In the genomic region with DNA sequence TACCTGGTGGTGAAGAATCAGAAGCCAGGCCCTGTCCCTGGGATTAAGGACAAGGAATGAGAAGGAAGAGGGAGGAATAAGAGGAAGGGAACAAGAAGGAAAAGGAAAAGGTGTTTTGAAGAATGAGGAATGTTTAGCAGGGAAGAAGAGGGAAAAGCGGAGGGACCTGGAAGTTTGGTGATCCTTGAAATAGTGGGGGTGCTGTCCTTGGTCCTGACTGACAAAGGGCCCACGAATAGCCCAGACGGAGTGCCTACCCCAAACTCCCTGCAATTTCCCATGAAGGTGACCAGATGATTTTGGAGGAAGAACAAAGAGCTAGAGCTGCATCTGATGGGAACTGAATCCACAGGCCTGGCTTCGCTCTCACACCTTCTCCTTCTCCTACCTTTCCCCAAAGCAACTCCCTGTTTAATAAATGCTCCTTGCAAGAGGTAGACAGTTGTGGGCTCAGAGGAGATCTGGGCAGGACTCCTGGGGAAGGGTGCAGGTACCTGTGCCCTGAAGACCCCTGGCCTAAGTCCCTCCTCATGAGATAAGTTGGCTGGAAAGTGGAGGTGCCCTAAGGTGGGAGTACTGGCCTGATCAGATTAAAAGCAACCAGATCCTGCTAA, we compare ENCODE assay signal across 17 cellular contexts. TPM values are rescaled to one million over a fixed set of nuclear protein-coding genes. Genes with fewer than 3 reads are reported as not detected.
DNase-seq lines count a peak whose midpoint lies in the region; ATAC-seq and TF ChIP-seq lines count a peak whose summit lies in the region.
"Had no signal": no experiment of that assay in that cellular context is flagged by ENCODE, and none has a peak within 500 bp of the region (broad histone marks: within the 10 kb centered on the region; RNA-seq: fewer than 3 reads in every experiment).

No MANE protein-coding gene starts in this region.

- H2AFZ ChIP-seq in GM23248: no peak overlapping the region

- in situ Hi-C loops in GM23248 (cut with MboI): no loop called here

- ATAC-seq in HG03135 (IDR thresholded peaks at IDR 0.05; ENCODE audit: unreplicated experiment) (no peak), GM19351 (IDR thresholded peaks at IDR 0.05; ENCODE audit: unreplicated experiment) (no peak), HG02852 (IDR thresholded peaks at IDR 0.05; ENCODE audit: unreplicated experiment) (no peak)

- H3K9me2 ChIP-seq in GM23248 (ENCODE audit: insufficient read depth): no peaks in the 10 kb centered on the region

- no peak for TF ChIP-seq POLR2A in erythroblast (IDR thresholded peaks at IDR 0.05; ENCODE audit: low read length)

- H3K27ac Mint-ChIP-seq in nephron progenitor cell: peak overlapping the region; percentile 38

- no peaks in the 10 kb centered on the region for H3K79me2 ChIP-seq in GM23248 (ENCODE audit: insufficient read depth)

- 11 to 19% methylated on average over 4 of the region's 4 CpGs for WGBS in GM23248 (ENCODE audit: low coverage in 1 of 2, low lambda C conversion rate in 2 of 2, missing lambda C conversion rate in 2 of 2), 2 experiments

- H3K4me1 Mint-ChIP-seq in nephron progenitor cell: peaks cover 5% of the 10 kb centered on the region

- peaks cover 99% of the 10 kb centered on the region for H3K27me3 Mint-ChIP-seq in nephron progenitor cell (ENCODE audit: low read depth, poor library complexity)

- no peaks in the 10 kb centered on the region for H4K20me1 ChIP-seq in GM23248 (ENCODE audit: insufficient read depth)

- H3K4me2 ChIP-seq in GM23248 (ENCODE audit: unreplicated experiment): no peak overlapping the region

- H3F3A ChIP-seq in GM23248 (ENCODE audit: insufficient read depth): no peaks in the 10 kb centered on the region

- H3K36me3 ChIP-seq in GM23248 (ENCODE audit: low read depth): no peaks in the 10 kb centered on the region
- H3K36me3 ChIP-seq: tibial artery had no signal

- H3K4me3 ChIP-seq in GM23248: no peak overlapping the region
- H3K4me3 ChIP-seq: lung, tibial artery had no signal

- H3K9ac ChIP-seq in GM23248: no peak overlapping the region

- no peaks in the 10 kb centered on the region for H3K4me1 ChIP-seq in GM23248 (ENCODE audit: insufficient read depth)
- H3K4me1 ChIP-seq: tibial artery had no signal

- no peaks in the 10 kb centered on the region for H3K36me3 Mint-ChIP-seq in nephron progenitor cell (ENCODE audit: low read depth)

- H3K9me3 ChIP-seq in GM23248 (ENCODE audit: low read depth): no peaks in the 10 kb centered on the region
- H3K9me3 ChIP-seq: tibial artery had no signal

- peaks cover 23% of the 10 kb centered on the region for H3K27me3 ChIP-seq in GM23248 (replicated peaks; ENCODE audit: insufficient read depth)

- no peak for TF ChIP-seq CTCF in nephron progenitor cell (IDR thresholded peaks at IDR 0.05)

- DNase-seq in GM23248 (peak; percentile 42), erythroblast (lab: John Stamatoyannopoulos, UW) (peak; percentile 10 to 32), nephron progenitor cell (peak; percentile 76)
- DNase-seq: activated CD8-positive, alpha-beta memory T cell treated with anti-CD3 and anti-CD28 coated beads, Interleukin-2, amount 50 U/mL, for 4 hours; Calu3; head of caudate nucleus; NCI-H146; NCI-H69; SHP77 treated with DMSO at 0.1 percent for 48 hours; stimulated activated CD4-positive, alpha-beta T cell treated with anti-CD3 and anti-CD28 coated beads, Interleukin-12 subunit alpha, Interleukin-12 subunit beta, amount 100 ng/mL, for 4 hours; tibial artery had no signal

- H3K4me3 Mint-ChIP-seq in nephron progenitor cell: no peak overlapping the region

- H3K27ac ChIP-seq in GM23248: no peak overlapping the region
- H3K27ac ChIP-seq: tibial artery had no signal

- no peaks in the 10 kb centered on the region for H3K9me3 Mint-ChIP-seq in nephron progenitor cell

TF ChIP-seq in PFSK-1, 5 proteins besides CTCF, POLR2A, EP300 and RAD21:
- no peak for TF ChIP-seq TAF1 (IDR thresholded peaks at IDR 0.05; ENCODE audit: borderline replicate concordance, insufficient read depth, low read length)
- TF ChIP-seq, protein P1, sequence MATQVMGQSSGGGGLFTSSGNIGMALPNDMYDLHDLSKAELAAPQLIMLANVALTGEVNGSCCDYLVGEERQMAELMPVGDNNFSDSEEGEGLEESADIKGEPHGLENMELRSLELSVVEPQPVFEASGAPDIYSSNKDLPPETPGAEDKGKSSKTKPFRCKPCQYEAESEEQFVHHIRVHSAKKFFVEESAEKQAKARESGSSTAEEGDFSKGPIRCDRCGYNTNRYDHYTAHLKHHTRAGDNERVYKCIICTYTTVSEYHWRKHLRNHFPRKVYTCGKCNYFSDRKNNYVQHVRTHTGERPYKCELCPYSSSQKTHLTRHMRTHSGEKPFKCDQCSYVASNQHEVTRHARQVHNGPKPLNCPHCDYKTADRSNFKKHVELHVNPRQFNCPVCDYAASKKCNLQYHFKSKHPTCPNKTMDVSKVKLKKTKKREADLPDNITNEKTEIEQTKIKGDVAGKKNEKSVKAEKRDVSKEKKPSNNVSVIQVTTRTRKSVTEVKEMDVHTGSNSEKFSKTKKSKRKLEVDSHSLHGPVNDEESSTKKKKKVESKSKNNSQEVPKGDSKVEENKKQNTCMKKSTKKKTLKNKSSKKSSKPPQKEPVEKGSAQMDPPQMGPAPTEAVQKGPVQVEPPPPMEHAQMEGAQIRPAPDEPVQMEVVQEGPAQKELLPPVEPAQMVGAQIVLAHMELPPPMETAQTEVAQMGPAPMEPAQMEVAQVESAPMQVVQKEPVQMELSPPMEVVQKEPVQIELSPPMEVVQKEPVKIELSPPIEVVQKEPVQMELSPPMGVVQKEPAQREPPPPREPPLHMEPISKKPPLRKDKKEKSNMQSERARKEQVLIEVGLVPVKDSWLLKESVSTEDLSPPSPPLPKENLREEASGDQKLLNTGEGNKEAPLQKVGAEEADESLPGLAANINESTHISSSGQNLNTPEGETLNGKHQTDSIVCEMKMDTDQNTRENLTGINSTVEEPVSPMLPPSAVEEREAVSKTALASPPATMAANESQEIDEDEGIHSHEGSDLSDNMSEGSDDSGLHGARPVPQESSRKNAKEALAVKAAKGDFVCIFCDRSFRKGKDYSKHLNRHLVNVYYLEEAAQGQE (IDR thresholded peaks at IDR 0.05; ENCODE audit: insufficient read depth in 1 of 2, low read depth in 2 of 2, low read length in 2 of 2): peak; percentile 95 to 96

RNA-seq across cellular contexts. Expression of a gene that starts 19.3 kb away (rescaled TPM):
- total RNA-seq in GM23248 (2014; rRNA removed; shearing (Covaris generic)): 42.6 and 62.6 TPM in 2 replicates
- polyA plus RNA-seq in GM23248 (2016; fragmentation: Nextera tagmentation; extraction: Ambion mirVana): 34.1 and 34.4 TPM in 2 replicates
- 6.3 TPM for polyA plus RNA-seq in PFSK-1 (2012; ENCODE audit: insufficient read length, low read depth)

RNA-seq across cellular contexts. Expression of a gene that starts 50.0 kb away (rescaled TPM):
- total RNA-seq in GM23248 (2014; rRNA removed; shearing (Covaris generic)): 79.8 and 103 TPM in 2 replicates
- polyA plus RNA-seq in GM23248 (2016; fragmentation: Nextera tagmentation; extraction: Ambion mirVana): 58.8 and 61.7 TPM in 2 replicates
- polyA plus RNA-seq in PFSK-1 (2012; ENCODE audit: insufficient read length, low read depth): 19.3 TPM

RNA-seq across cellular contexts. Expression of a gene that starts 50.1 kb away (rescaled TPM):
- total RNA-seq in GM23248 (2014; rRNA removed; shearing (Covaris generic)): not detected in 2 replicates
- not detected in 2 replicates for polyA plus RNA-seq in GM23248 (2016; fragmentation: Nextera tagmentation; extraction: Ambion mirVana)
- polyA plus RNA-seq in PFSK-1 (2012; ENCODE audit: insufficient read length, low read depth): 0.54 TPM
- total RNA-seq: Calu3, lung, omental fat pad had no signal
- polyA plus RNA-seq: lung had no signal

RNA-seq across cellular contexts. Expression of a gene that starts 50.1 kb away (rescaled TPM):
- 0.54 TPM in 1 of 2 replicates, not detected in the other for total RNA-seq in GM23248 (2014; rRNA removed; shearing (Covaris generic))
- 1.1 and 1.8 TPM in 2 replicates for polyA plus RNA-seq in GM23248 (2016; fragmentation: Nextera tagmentation; extraction: Ambion mirVana)
- polyA plus RNA-seq in PFSK-1 (2012; ENCODE audit: insufficient read length, low read depth): 0.58 TPM

Comparison
In these comparisons a context has a peak if more than half of its experiments do, and no peak if none do; other contexts are left out.
1. DNase-seq: peak in every context shown above with its lines; median percentile 76 in nephron progenitor cell; 42 in GM23248; 21 in erythroblast.